Comparison of ENCODE assay signal across 21 cellular contexts in the genomic region with DNA sequence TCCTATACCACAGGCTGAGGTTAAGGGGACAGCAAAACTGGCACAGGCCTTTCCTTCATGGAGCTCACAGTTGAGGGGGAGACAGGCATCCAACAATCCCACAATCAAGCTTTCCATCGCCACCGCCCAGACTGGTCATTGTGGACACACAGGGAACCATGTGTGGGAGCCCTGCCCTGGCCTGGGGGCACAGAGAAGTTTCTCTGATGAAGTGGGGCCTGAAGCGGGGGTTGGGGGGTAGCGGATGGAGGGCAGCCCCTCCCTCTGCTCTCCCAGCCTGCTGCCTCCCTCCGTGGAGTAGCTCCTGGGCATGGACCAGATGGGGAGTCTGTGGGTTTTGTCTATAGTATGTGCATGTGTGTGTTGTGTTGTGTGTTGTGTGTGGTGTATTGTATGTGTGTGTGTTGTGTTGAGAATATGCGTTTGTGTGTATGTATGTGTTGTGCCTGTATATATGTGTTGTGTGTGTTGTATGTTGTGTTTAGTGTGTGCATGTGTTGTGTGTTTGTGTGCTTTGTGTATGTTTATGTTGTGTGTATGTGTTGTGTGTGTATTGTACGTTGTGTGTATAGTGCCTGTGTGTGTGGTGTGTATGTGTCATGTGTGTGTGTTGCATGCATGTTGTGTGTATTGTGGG. TPM values are rescaled to one million over a fixed set of nuclear protein-coding genes. Genes with fewer than 3 reads are reported as not detected.
A peak's percentile ranks its signal among the peaks of the same experiment; 100 is the strongest.
DNase-seq lines count a peak whose midpoint lies in the region; ATAC-seq, FAIRE-seq and TF ChIP-seq lines count a peak whose summit lies in the region.
"Had no signal": no experiment of that assay in that cellular context is flagged by ENCODE, and none has a peak within 500 bp of the region (broad histone marks: within the 10 kb centered on the region; RNA-seq: fewer than 3 reads in every experiment).

No MANE protein-coding gene starts in this region.

- no peaks in the 10 kb centered on the region for H3K9me3 Mint-ChIP-seq in activated naive CD4-positive, alpha-beta T cell treated with anti-CD3 and anti-CD28 coated beads, Interleukin-2, amount 50 U/mL, for 24 hours
- H3K9me3 Mint-ChIP-seq in astrocyte (ENCODE audit: unreplicated experiment) (peaks cover 4% of the 10 kb centered on the region), neural progenitor cell (peaks cover 6% of the 10 kb centered on the region)
- peaks cover 5% of the 10 kb centered on the region for H3K9me3 Mint-ChIP-seq in activated CD8-positive, alpha-beta T cell treated with anti-CD3 and anti-CD28 coated beads for 36 hours

- H3K4me3 ChIP-seq in astrocyte (ENCODE audit: insufficient read depth, low read depth, low read length), result no peak overlapping the region
- no peak overlapping the region for H3K4me3 ChIP-seq in neural progenitor cell
- H3K4me3 ChIP-seq: HAP-1 had no signal

- ATAC-seq in activated CD8-positive, alpha-beta T cell treated with anti-CD3 and anti-CD28 coated beads for 36 hours, result no peak

- H3K9ac ChIP-seq in astrocyte (ENCODE audit: low read length) (no peak overlapping the region), neural progenitor cell (no peak overlapping the region)

- H3K4me1 ChIP-seq in astrocyte (ENCODE audit: insufficient read depth, low read length), result peaks cover 4% of the 10 kb centered on the region
- H3K4me1 ChIP-seq in neural progenitor cell, result no peaks in the 10 kb centered on the region
- H3K4me1 ChIP-seq: HAP-1 had no signal

- intact Hi-C loops in activated CD8-positive, alpha-beta T cell treated with anti-CD3 and anti-CD28 coated beads for 36 hours (cut with micrococcal nuclease), result loop anchor here (10.0 kb wide), 1 partner anchor 124 kb away; no protein-coding TSS in a partner anchor

- POLR2A ChIA-PET in activated CD8-positive, alpha-beta T cell treated with anti-CD3 and anti-CD28 coated beads for 36 hours (lab: Charles Lee), result interaction anchor here (0.9 to 1.2 kb wide), 2 partner anchors 28 to 37 kb away, joined by 3 read pairs; no protein-coding TSS in a partner anchor

- H3K27me3 ChIP-seq in astrocyte (ENCODE audit: insufficient read depth, low read length) (peaks cover 8% of the 10 kb centered on the region), neural progenitor cell (no peaks in the 10 kb centered on the region)

- H3K4me2 ChIP-seq in astrocyte (ENCODE audit: low read length) (no peak overlapping the region), neural progenitor cell (no peak overlapping the region)

- no peaks in the 10 kb centered on the region for H3K79me2 ChIP-seq in astrocyte (ENCODE audit: insufficient read depth, low read length)
- no peaks in the 10 kb centered on the region for H3K79me2 ChIP-seq in neural progenitor cell (ENCODE audit: low read depth)

- no peak overlapping the region for H3K4me3 Mint-ChIP-seq in activated naive CD4-positive, alpha-beta T cell treated with anti-CD3 and anti-CD28 coated beads, Interleukin-2, amount 50 U/mL, for 24 hours
- no peak overlapping the region for H3K4me3 Mint-ChIP-seq in astrocyte (ENCODE audit: unreplicated experiment)
- H3K4me3 Mint-ChIP-seq in neural progenitor cell, result peak overlapping the region; percentile 27
- no peak overlapping the region for H3K4me3 Mint-ChIP-seq in activated CD8-positive, alpha-beta T cell treated with anti-CD3 and anti-CD28 coated beads for 36 hours
- H3K4me3 Mint-ChIP-seq: CD14-positive monocyte had no signal

- peak overlapping the region; percentile 15 for H3K27ac Mint-ChIP-seq in activated naive CD4-positive, alpha-beta T cell treated with anti-CD3 and anti-CD28 coated beads, Interleukin-2, amount 50 U/mL, for 24 hours
- H3K27ac Mint-ChIP-seq in astrocyte (ENCODE audit: unreplicated experiment) (no peak overlapping the region), neural progenitor cell (peak overlapping the region; percentile 19)
- no peak overlapping the region for H3K27ac Mint-ChIP-seq in activated CD8-positive, alpha-beta T cell treated with anti-CD3 and anti-CD28 coated beads for 36 hours
- H3K27ac Mint-ChIP-seq: CD14-positive monocyte had no signal

- H3F3A ChIP-seq in neural progenitor cell (ENCODE audit: low read depth), result peaks cover 5% of the 10 kb centered on the region

- no peak overlapping the region for H3K27ac ChIP-seq in astrocyte (ENCODE audit: low read depth, low read length)
- H3K27ac ChIP-seq in neural progenitor cell, result no peak overlapping the region
- H3K27ac ChIP-seq: HL-60 had no signal

- H3K36me3 Mint-ChIP-seq in activated naive CD4-positive, alpha-beta T cell treated with anti-CD3 and anti-CD28 coated beads, Interleukin-2, amount 50 U/mL, for 24 hours, result no peaks in the 10 kb centered on the region
- H3K36me3 Mint-ChIP-seq in astrocyte (ENCODE audit: low read depth, unreplicated experiment) (no peaks in the 10 kb centered on the region), neural progenitor cell (no peaks in the 10 kb centered on the region)
- H3K36me3 Mint-ChIP-seq in activated CD8-positive, alpha-beta T cell treated with anti-CD3 and anti-CD28 coated beads for 36 hours (ENCODE audit: low read depth), result no peaks in the 10 kb centered on the region
- H3K36me3 Mint-ChIP-seq: CD14-positive monocyte had no signal

- DNase-seq in activated naive CD4-positive, alpha-beta T cell treated with anti-CD3 and anti-CD28 coated beads, Interleukin-2, amount 50 U/mL, for 16 hours, result no peak
- DNase-seq in GM12891 (ENCODE audit: insufficient read length, low spot score) (no peak), astrocyte (ENCODE audit: low read depth) (no peak), neural progenitor cell (ENCODE audit: low spot score) (no peak), NCI-H146 (lab: John Stamatoyannopoulos, UW) (no peak), NCI-H2081 treated with DMSO at 0.1 percent for 48 hours (lab: John Stamatoyannopoulos, UW) (no peak)
- DNase-seq in activated CD8-positive, alpha-beta T cell treated with anti-CD3 and anti-CD28 coated beads for 36 hours, result no peak
- DNase-seq: AML-193, DMS53, GDM1, NCI-H1105, NCI-H1694 treated with DMSO at 0.1 percent for 48 hours, NCI-H446 treated with DMSO at 0.1 percent for 48 hours, NCI-H526 treated with DMSO at 0.1 percent for 48 hours, OCI-M1, Right ventricle myocardium superior had no signal

- H2AFZ ChIP-seq in astrocyte (ENCODE audit: low read depth, low read length) (no peak overlapping the region), neural progenitor cell (replicated peaks) (no peak overlapping the region)

- TF ChIP-seq CTCF in astrocyte (IDR thresholded peaks at IDR 0.05; ENCODE audit: insufficient read depth, low read depth, low read length) (no peak), neural progenitor cell (IDR thresholded peaks at IDR 0.05) (no peak)
- no peak for TF ChIP-seq CTCF in activated CD8-positive, alpha-beta T cell treated with anti-CD3 and anti-CD28 coated beads for 36 hours (IDR thresholded peaks at IDR 0.05)

- FAIRE-seq in GM12891 (lab: Jason Lieb, UNC) (peak; percentile 64), astrocyte (lab: Jason Lieb, UNC) (peak; percentile 73)
- FAIRE-seq: RCC 7860 had no signal

- no peaks in the 10 kb centered on the region for H3K27me3 Mint-ChIP-seq in activated naive CD4-positive, alpha-beta T cell treated with anti-CD3 and anti-CD28 coated beads, Interleukin-2, amount 50 U/mL, for 24 hours
- peaks cover 18% of the 10 kb centered on the region for H3K27me3 Mint-ChIP-seq in astrocyte (ENCODE audit: low read depth, unreplicated experiment)
- peaks cover 10% of the 10 kb centered on the region for H3K27me3 Mint-ChIP-seq in neural progenitor cell (ENCODE audit: insufficient read depth, low read depth)
- no peaks in the 10 kb centered on the region for H3K27me3 Mint-ChIP-seq in activated CD8-positive, alpha-beta T cell treated with anti-CD3 and anti-CD28 coated beads for 36 hours

- H4K20me1 ChIP-seq in astrocyte (ENCODE audit: insufficient read depth, low read length) (no peaks in the 10 kb centered on the region), neural progenitor cell (ENCODE audit: low read depth) (no peaks in the 10 kb centered on the region)

- no peak for TF ChIP-seq POLR2A in GM12891 (IDR thresholded peaks at IDR 0.05; ENCODE audit: low read depth, low read length)

- CTCF ChIA-PET in activated CD8-positive, alpha-beta T cell treated with anti-CD3 and anti-CD28 coated beads for 36 hours (lab: Charles Lee), result interaction anchor here (1.0 kb wide), 1 partner anchor 9 kb away, joined by 4 read pairs; no protein-coding TSS in a partner anchor

- peaks cover 7% of the 10 kb centered on the region for H3K9me3 ChIP-seq in astrocyte (ENCODE audit: insufficient read depth, low read depth, low read length)
- H3K9me3 ChIP-seq in neural progenitor cell (ENCODE audit: low read depth), result no peaks in the 10 kb centered on the region
- H3K9me3 ChIP-seq: HAP-1 had no signal

- no peaks in the 10 kb centered on the region for H3K36me3 ChIP-seq in astrocyte (ENCODE audit: insufficient read depth, low read length)
- no peaks in the 10 kb centered on the region for H3K36me3 ChIP-seq in neural progenitor cell
- H3K36me3 ChIP-seq: HAP-1 had no signal

- peaks cover 4% of the 10 kb centered on the region for H3K4me1 Mint-ChIP-seq in activated naive CD4-positive, alpha-beta T cell treated with anti-CD3 and anti-CD28 coated beads, Interleukin-2, amount 50 U/mL, for 24 hours
- H3K4me1 Mint-ChIP-seq in astrocyte (ENCODE audit: low read depth, unreplicated experiment) (peaks cover 4% of the 10 kb centered on the region), neural progenitor cell (peaks cover 10% of the 10 kb centered on the region)
- peaks cover 2% of the 10 kb centered on the region for H3K4me1 Mint-ChIP-seq in activated CD8-positive, alpha-beta T cell treated with anti-CD3 and anti-CD28 coated beads for 36 hours (ENCODE audit: low read depth)
- H3K4me1 Mint-ChIP-seq: CD14-positive monocyte had no signal

TF ChIP-seq in GM12891, 5 proteins besides CTCF, POLR2A, EP300 and RAD21:
- no peak for TF ChIP-seq PAX5 (IDR thresholded peaks at IDR 0.05; ENCODE audit: insufficient read depth, low read length, severe bottlenecking)
- TF ChIP-seq POLR2AphosphoS5 (IDR thresholded peaks at IDR 0.05; ENCODE audit: low read depth, low read length), result no peak
- no peak for TF ChIP-seq POU2F2 (IDR thresholded peaks at IDR 0.05; ENCODE audit: low read depth, low read length)
- no peak for TF ChIP-seq TAF1 (IDR thresholded peaks at IDR 0.05; ENCODE audit: low read depth, low read length)
- no peak for TF ChIP-seq SPI1 (IDR thresholded peaks at IDR 0.05; ENCODE audit: low read depth, low read length)

RNA-seq across cellular contexts. Expression of a gene that starts 14.4 kb away (rescaled TPM):
- 8.4 TPM for polyA plus RNA-seq in GM12891 (2012; ENCODE audit: low read depth, missing spikeins)
- total RNA-seq in astrocyte (7.9 and 8.0 TPM in 2 replicates), neural progenitor cell (ENCODE audit: low replicate concordance) (6.5 and 8.6 TPM in 2 replicates)
- 10 to 100 TPM; 13.4 to 14.5 TPM for total RNA-seq in activated CD8-positive, alpha-beta T cell treated with anti-CD3 and anti-CD28 coated beads for 36 hours

Comparison
In these comparisons a context has a peak if more than half of its experiments do, and no peak if none do; other contexts are left out.
1. H3K27ac Mint-ChIP-seq: peak in activated naive CD4-positive, alpha-beta T cell treated with anti-CD3 and anti-CD28 coated beads, Interleukin-2, amount 50 U/mL, for 24 hours (single experiment) and neural progenitor cell (single experiment); none in astrocyte (single experiment) and activated CD8-positive, alpha-beta T cell treated with anti-CD3 and anti-CD28 coated beads for 36 hours (single experiment).